In the genomic region with DNA sequence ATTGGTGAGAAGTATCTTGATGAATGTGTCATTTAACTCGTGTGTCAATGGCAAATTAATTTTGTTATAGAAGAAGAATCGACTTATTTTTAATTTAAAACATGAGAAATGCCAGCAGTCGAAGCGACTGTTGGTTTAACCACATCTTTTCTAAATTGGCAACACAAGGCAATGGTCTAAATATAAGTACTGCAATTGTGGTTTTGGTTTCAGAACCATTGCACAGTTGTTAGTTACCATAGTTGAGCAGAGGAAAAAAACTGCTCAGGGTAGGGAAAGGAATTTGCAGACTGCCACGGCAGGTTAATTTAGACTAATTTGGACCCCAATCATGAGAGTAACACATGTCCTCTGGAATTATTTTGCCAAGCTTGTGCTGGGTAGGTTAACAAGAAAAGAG, we compare ENCODE assay signal across 12 cellular contexts.
DNase-seq lines count a peak whose midpoint lies in the region; ATAC-seq and TF ChIP-seq lines count a peak whose summit lies in the region.
"Had no signal": no experiment of that assay in that cellular context is flagged by ENCODE, and none has a peak within 500 bp of the region (broad histone marks: within the 10 kb centered on the region; RNA-seq: fewer than 3 reads in every experiment).

No MANE protein-coding gene starts in this region.

- no peaks in the 10 kb centered on the region for H4K20me1 ChIP-seq in PC-3 (ENCODE audit: low read length)

- no peak for TF ChIP-seq CTCF in PC-3 (conservative IDR thresholded peaks at IDR 0.05; ENCODE audit: low read depth, low read length)
- no peak for TF ChIP-seq CTCF in RWPE1 (conservative IDR thresholded peaks at IDR 0.05; ENCODE audit: low read depth)

- DNase-seq in GDM1 (lab: John Stamatoyannopoulos, UW) = peak; percentile 29
- DNase-seq in NOMO-1 (lab: John Stamatoyannopoulos, UW; ENCODE audit: unreplicated experiment in 2 of 2) = peak; percentile 56 to 85
- peak; percentile 30 for DNase-seq in fibroblast of gingiva (ENCODE audit: low read depth)
- DNase-seq in PC-3 = no peak
- no peak for DNase-seq in ureter (ENCODE audit: low spot score)
- DNase-seq in RWPE1 (ENCODE audit: low spot score) = no peak
- no peak for DNase-seq in inferior parietal cortex (ENCODE audit: extremely low spot score)
- DNase-seq: CD4-positive, alpha-beta memory T cell; effector CD8-positive, alpha-beta T cell; hippocampal formation; NCI-H1417 had no signal

- H3K79me2 ChIP-seq in PC-3 (ENCODE audit: low read length) = no peaks in the 10 kb centered on the region

- H3K27ac ChIP-seq in PC-3 (ENCODE audit: low read length) (no peak overlapping the region), RWPE1 (no peak overlapping the region)

- POLR2A ChIA-PET in PC-3 (lab: Charles Lee; ENCODE audit: unreplicated experiment) (no interaction called here), RWPE1 (lab: Yijun Ruan, JAX; ENCODE audit: low non-redundant PET) (no interaction called here)

- no peak overlapping the region for H3K4me3 ChIP-seq in PC-3 (ENCODE audit: low read length)

- no peaks in the 10 kb centered on the region for H3K9me3 ChIP-seq in PC-3 (ENCODE audit: low read length)

- ATAC-seq in GM21825 (IDR thresholded peaks at IDR 0.05; ENCODE audit: unreplicated experiment) (peak; percentile 73), PC-3 (no peak)

- no peaks in the 10 kb centered on the region for H3K36me3 ChIP-seq in PC-3 (ENCODE audit: low read depth, low read length)

- H2AFZ ChIP-seq in PC-3 (ENCODE audit: low read length) = no peak overlapping the region

- no peak overlapping the region for H3K4me2 ChIP-seq in PC-3 (ENCODE audit: low read length)

- peaks cover 25% of the 10 kb centered on the region for H3K4me1 ChIP-seq in PC-3 (ENCODE audit: insufficient read depth, low read length)

- CTCF ChIA-PET in PC-3 (lab: Charles Lee) (no interaction called here), RWPE1 (lab: Yijun Ruan, JAX) (no interaction called here)

- no peak overlapping the region for H3K9ac ChIP-seq in PC-3 (ENCODE audit: low read length)

- H3F3A ChIP-seq in PC-3 (ENCODE audit: low read length, unreplicated experiment) = no peaks in the 10 kb centered on the region

- no TSS peak for BruUV-seq in PC-3 (replicated peaks; lab: Mats Ljungman, UMichigan)

- no peaks in the 10 kb centered on the region for H3K9me2 ChIP-seq in PC-3 (replicated peaks; ENCODE audit: low read length)

- no peaks in the 10 kb centered on the region for H3K27me3 ChIP-seq in PC-3 (ENCODE audit: low read length)

- intact Hi-C loops in PC-3 (cut with micrococcal nuclease) = no loop called here

Comparison
In these comparisons a context has a peak if more than half of its experiments do, and no peak if none do; other contexts are left out.
1. DNase-seq: peak in GDM1 (single experiment), NOMO-1 (2 of 2) and fibroblast of gingiva (single experiment); none in PC-3 (single experiment), ureter (single experiment), RWPE1 (single experiment) and inferior parietal cortex (single experiment).